In the genomic region with DNA sequence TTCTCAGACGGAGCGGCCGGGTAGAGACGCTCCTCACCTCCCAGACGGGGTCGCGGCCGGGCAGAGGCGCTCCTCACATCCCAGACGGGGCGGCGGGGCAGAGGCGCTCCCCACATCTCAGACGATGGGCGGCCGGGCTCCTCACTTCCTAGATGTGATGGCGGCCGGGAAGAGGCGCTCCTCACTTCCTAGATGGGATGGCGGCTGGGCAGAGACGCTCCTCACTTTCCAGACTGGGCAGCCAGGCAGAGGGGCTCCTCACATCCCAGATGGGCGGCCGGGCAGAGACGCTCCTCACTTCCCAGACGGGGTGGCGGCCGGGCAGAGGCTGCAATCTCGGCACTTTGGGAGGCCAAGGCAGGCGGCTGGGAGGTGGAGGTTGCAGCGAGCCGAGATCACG, we compare ENCODE assay signal across 15 cellular contexts. TPM values are rescaled to one million over a fixed set of nuclear protein-coding genes. Genes with fewer than 3 reads are reported as not detected.
"Had no signal": no experiment of that assay in that cellular context is flagged by ENCODE, and none has a peak within 500 bp of the region (broad histone marks: within the 10 kb centered on the region; RNA-seq: fewer than 3 reads in every experiment).

No MANE protein-coding gene starts in this region.

RNA-seq across cellular contexts. Expression of a gene that starts 29.0 kb away (rescaled TPM):
- total RNA-seq: stomach, subcutaneous adipose tissue, suprapubic skin, temporal lobe, testis, thoracic aorta, thyroid gland, tibial nerve, transverse colon, upper lobe of left lung, upper lobe of right lung, ureter, urinary bladder, uterus, vagina had no signal
- polyA plus RNA-seq: stomach, urinary bladder had no signal
